In the genomic region with DNA sequence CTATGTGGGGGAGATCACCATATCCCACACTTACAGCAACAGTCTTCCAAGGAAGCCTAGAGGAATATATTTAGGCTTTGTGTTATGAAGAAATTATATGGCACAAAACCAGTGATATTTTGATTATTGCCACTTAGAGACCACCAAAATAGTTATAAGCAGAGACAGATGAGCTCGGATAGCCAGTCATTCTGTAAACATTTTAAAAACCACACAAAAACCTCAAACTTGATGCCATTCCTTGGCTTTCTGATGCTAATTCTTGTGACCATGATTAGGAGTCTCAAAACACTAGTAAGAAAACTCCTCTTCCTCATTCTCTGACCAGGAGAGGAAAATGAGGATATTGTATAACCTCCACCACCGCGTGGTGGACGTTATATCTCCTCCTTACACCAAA, we compare ENCODE assay signal across 24 cellular contexts.
"Had no signal": no experiment of that assay in that cellular context is flagged by ENCODE, and none has a peak within 500 bp of the region (broad histone marks: within the 10 kb centered on the region; RNA-seq: fewer than 3 reads in every experiment).

No MANE protein-coding gene starts in this region.

- H3K9me3 ChIP-seq: adrenal gland, breast epithelium had no signal

- H3K4me3 Mint-ChIP-seq: activated CD8-positive, alpha-beta T cell treated with anti-CD3 and anti-CD28 coated beads for 36 hours; activated naive CD8-positive, alpha-beta T cell treated with anti-CD3 and anti-CD28 coated beads, Interleukin-2, amount 10 ng/mL, durations not matched to agents 7 days and 5 days; T-cell had no signal

- H3K27me3 Mint-ChIP-seq: activated CD8-positive, alpha-beta T cell treated with anti-CD3 and anti-CD28 coated beads for 36 hours; T-cell had no signal

- H3K36me3 ChIP-seq: adrenal gland, breast epithelium had no signal

- H3K9ac ChIP-seq: KMS-11 had no signal

- H3K27me3 ChIP-seq: adrenal gland had no signal

- H3K9me3 Mint-ChIP-seq: activated naive CD8-positive, alpha-beta T cell treated with anti-CD3 and anti-CD28 coated beads, Interleukin-2, amount 10 ng/mL, durations not matched to agents 7 days and 5 days; activated T-cell treated with anti-CD3 and anti-CD28 coated beads, Interleukin-2, amount 50 U/mL, for 72 hours had no signal

- DNase-seq: activated CD4-positive, alpha-beta T cell treated with anti-CD3 and anti-CD28 coated beads, Interleukin-2, amount 50 U/mL, for 1 hour; activated CD4-positive, CD25-positive, alpha-beta regulatory T cell; activated CD8-positive, alpha-beta memory T cell treated with anti-CD3 and anti-CD28 coated beads, Interleukin-2, amount 50 U/mL, for 4 hours; activated CD8-positive, alpha-beta T cell treated with anti-CD3 and anti-CD28 coated beads for 36 hours; activated naive CD4-positive, alpha-beta T cell treated with anti-CD3 and anti-CD28 coated beads, Interleukin-2, amount 50 U/mL, for 16 hours; activated naive CD8-positive, alpha-beta T cell treated with anti-CD3 and anti-CD28 coated beads, Interleukin-2, amount 10 ng/mL, durations not matched to agents 7 days and 5 days; activated T-cell treated with anti-CD3 and anti-CD28 coated beads, Interleukin-2, amount 50 U/mL, for 72 hours; adrenal gland; anterior cingulate cortex; caudate nucleus; NCI-H1048; NCI-H146; NCI-H187 treated with DMSO at 0.1 percent for 48 hours; NCI-H2081 treated with DMSO at 0.1 percent for 48 hours; NCI-H446; NCI-H524; PC-3; SHP77 treated with DMSO at 0.1 percent for 48 hours; T-cell; T-helper 2 cell; T1000 had no signal

- H3K4me3 ChIP-seq: adrenal gland, breast epithelium had no signal

- H3K36me3 Mint-ChIP-seq: activated naive CD8-positive, alpha-beta T cell treated with anti-CD3 and anti-CD28 coated beads, Interleukin-2, amount 10 ng/mL, durations not matched to agents 7 days and 5 days; T-cell had no signal

- H3K27ac ChIP-seq: adrenal gland, breast epithelium, KMS-11, VCaP had no signal

- H3K4me1 ChIP-seq: adrenal gland, breast epithelium had no signal

- ATAC-seq: T-cell had no signal

- H3K27ac Mint-ChIP-seq: activated naive CD8-positive, alpha-beta T cell treated with anti-CD3 and anti-CD28 coated beads, Interleukin-2, amount 10 ng/mL, durations not matched to agents 7 days and 5 days; activated T-cell treated with anti-CD3 and anti-CD28 coated beads, Interleukin-2, amount 50 U/mL, for 72 hours had no signal

- H3K4me2 ChIP-seq: KMS-11 had no signal
